ENCODE assay signal across 1 cellular context in genomic region chr5:180336234-180337020, GRCh38.
TF ChIP-seq lines count a peak whose summit lies in the region.

No MANE protein-coding gene starts in this region.

TF ChIP-seq in WTC11, 78 proteins besides CTCF, POLR2A, EP300 and RAD21 (continued from another document):
- TF ChIP-seq USF2 (CRISPR knock-in tag; IDR thresholded peaks at IDR 0.05) (no peak), ZNF671 (CRISPR knock-in tag; IDR thresholded peaks at IDR 0.05) (no peak), E2F1 (CRISPR knock-in tag; IDR thresholded peaks at IDR 0.05) (no peak), HMGA2 (CRISPR knock-in tag; IDR thresholded peaks at IDR 0.05) (no peak), NFE2L1 (CRISPR knock-in tag; IDR thresholded peaks at IDR 0.05) (no peak), ZNF317 (CRISPR knock-in tag; IDR thresholded peaks at IDR 0.05; ENCODE audit: borderline replicate concordance, low read depth) (no peak), GTF2I (CRISPR knock-in tag; conservative IDR thresholded peaks at IDR 0.05) (no peak)
TF ChIP-seq in WTC11: peak in this region for 0.
